8 cellular contexts compared by ENCODE assay signal in the genomic region with DNA sequence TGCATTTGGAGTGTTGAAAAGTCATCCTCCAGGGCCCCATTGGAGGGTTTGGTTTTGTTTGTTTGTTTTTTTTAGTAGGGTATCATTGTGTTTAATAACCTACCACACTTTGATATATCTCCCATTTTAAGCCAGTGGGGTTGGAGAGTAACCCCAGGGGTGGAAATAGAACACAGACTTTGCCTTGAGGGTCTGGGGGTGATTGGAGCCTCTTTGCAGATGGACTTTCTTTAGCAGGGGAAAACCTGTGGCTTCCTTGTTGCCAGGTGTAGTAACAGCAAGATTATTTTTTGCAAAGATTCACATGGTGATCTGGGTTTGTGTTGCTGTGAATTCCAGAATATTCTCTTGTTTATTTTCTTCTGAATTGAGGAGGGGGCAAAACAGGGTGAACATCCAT. TPM values are rescaled to one million over a fixed set of nuclear protein-coding genes. Genes with fewer than 3 reads are reported as not detected.
A peak's percentile ranks its signal among the peaks of the same experiment; 100 is the strongest.
DNase-seq lines count a peak whose midpoint lies in the region; ATAC-seq and TF ChIP-seq lines count a peak whose summit lies in the region.

No MANE protein-coding gene starts in this region.

- DNase-seq in heart right ventricle (no peak), left cardiac atrium (no peak), aorta (no peak), left colon (no peak)
- DNase-seq in activated CD4-positive, CD25-positive, alpha-beta regulatory T cell (lab: John Stamatoyannopoulos, UW), result no peak

- H3K9me3 Mint-ChIP-seq in brain, result peaks cover 0 to 5% (median 0%) of the 10 kb centered on the region in 5 experiments

- H3K9me3 ChIP-seq in heart right ventricle (no peaks in the 10 kb centered on the region), mesodermal cell (ENCODE audit: control insufficient read depth, low read length) (no peaks in the 10 kb centered on the region), aorta (ENCODE audit: control insufficient read depth, low read length) (no peaks in the 10 kb centered on the region)

- TF ChIP-seq CTCF in heart right ventricle (IDR thresholded peaks at IDR 0.05), result no peak
- TF ChIP-seq CTCF in brain (conservative IDR thresholded peaks at IDR 0.05), result no peak

- peak overlapping the region; percentile 94 to 97 (median 97) for H3K27ac Mint-ChIP-seq in brain

- H3K36me3 ChIP-seq in heart right ventricle, result no peaks in the 10 kb centered on the region
- H3K36me3 ChIP-seq in mesodermal cell (ENCODE audit: control insufficient read depth, insufficient read depth, low read length), result peaks cover 2% of the 10 kb centered on the region
- H3K36me3 ChIP-seq in aorta (ENCODE audit: control insufficient read depth in 1 of 2, insufficient read depth in 2 of 2, low read length in 1 of 2), result no peaks in the 10 kb centered on the region

- peak overlapping the region in 8 of 10 donors; percentile 78 to 90 (median 86) for H3K4me3 ChIP-seq in heart right ventricle
- H3K4me3 ChIP-seq in mesodermal cell (ENCODE audit: extremely low read depth, insufficient read depth, low read length, poor library complexity, severe bottlenecking), result peak overlapping the region; percentile 72
- H3K4me3 ChIP-seq in aorta (ENCODE audit: low read length in 2 of 2), result peak overlapping the region; percentile 61 to 98

- H3K27ac ChIP-seq in heart right ventricle (peak overlapping the region in 8 of 10 donors; percentile 67 to 94 (median 85)), mesodermal cell (ENCODE audit: low read depth, low read length, severe bottlenecking) (peak overlapping the region; percentile 8), aorta (ENCODE audit: low read depth in 1 of 2, low read length in 2 of 2) (peak overlapping the region; percentile 48 to 73)

- peaks cover 0 to 58% (median 32%) of the 10 kb centered on the region in 9 donors for H3K4me1 ChIP-seq in heart right ventricle
- H3K4me1 ChIP-seq in mesodermal cell (ENCODE audit: control insufficient read depth, insufficient read depth, low read length, poor library complexity, severe bottlenecking), result peaks cover 4% of the 10 kb centered on the region
- peaks cover 0 to 6% of the 10 kb centered on the region in 2 donors for H3K4me1 ChIP-seq in aorta (ENCODE audit: control insufficient read depth in 1 of 2, insufficient read depth in 2 of 2, low read length in 2 of 2)

- H3K36me3 Mint-ChIP-seq in brain, result peaks cover 11% of the 10 kb centered on the region

- peak overlapping the region; percentile 93 to 99 (median 98) for H3K4me3 Mint-ChIP-seq in brain

- no peaks in the 10 kb centered on the region for H3K27me3 ChIP-seq in heart right ventricle
- H3K27me3 ChIP-seq in aorta (ENCODE audit: control insufficient read depth in 1 of 2, insufficient read depth in 2 of 2, low read length in 1 of 2), result no peaks in the 10 kb centered on the region

- intact Hi-C loops in heart right ventricle (cut with DNase I), result loop anchor here in 8 of 10 donors (5.0 to 10.0 kb wide), 8 partner anchors 51 to 171 kb away; a partner anchor contains a TSS
- intact Hi-C loops in left cardiac atrium (cut with DNase I), result loop anchor here (2.0 to 10.0 kb wide), 3 partner anchors 56 to 104 kb away; no protein-coding TSS in a partner anchor
- intact Hi-C loops in aorta (cut with DNase I), result loop anchor here (5.0 kb wide), 4 partner anchors 36 to 121 kb away; no protein-coding TSS in a partner anchor
- intact Hi-C loops in left colon (cut with DNase I, micrococcal nuclease), result no loop called here

- H3K27me3 Mint-ChIP-seq in brain, result peaks cover 31% of the 10 kb centered on the region

- H3K4me1 Mint-ChIP-seq in brain, result peaks cover 24% of the 10 kb centered on the region

- ATAC-seq in heart right ventricle (no peak), left cardiac atrium (no peak), aorta (ENCODE audit: low FRiP score) (no peak), HG03159 (IDR thresholded peaks at IDR 0.05; ENCODE audit: unreplicated experiment) (no peak), left colon (no peak)

RNA-seq across cellular contexts. Expression of a gene that starts 1.5 kb away (rescaled TPM):
- total RNA-seq in heart right ventricle (10 to 100 TPM; 15.1 to 32.8 (median 22.0) TPM), left cardiac atrium (10 to 100 TPM; 16.2 to 20.9 TPM), aorta (10 to 100 TPM; 56.5 to 61.9 TPM), left colon (10 to 100 TPM; 18.3 to 23.3 TPM)
- polyA plus RNA-seq in heart right ventricle (10 to 100 TPM in 1 of 2 donors, 1 to 10 TPM in 1; 6.1 to 14.9 TPM), brain (ENCODE audit: insufficient read depth, low read depth, low replicate concordance) (13.2 TPM), aorta (10 to 100 TPM in 1 of 2 donors, 1 to 10 TPM in 1; 2.9 to 30.8 TPM)
- polyA plus RNA-seq in mesodermal cell (2013, experiment 1 of 2), result 21.1 TPM
- polyA plus RNA-seq in mesodermal cell (2013, experiment 2 of 2), result 17.7 TPM

Comparison
In these comparisons a context has a peak if more than half of its experiments do, and no peak if none do; other contexts are left out.
1. H3K27ac ChIP-seq: peak in every context shown above with its lines; median percentile 85 in heart right ventricle; 60 in aorta; 8 in mesodermal cell.
2. intact Hi-C loops: an anchor here in heart right ventricle (5.0 to 10.0 kb wide), left cardiac atrium (2.0 to 10.0 kb wide) and aorta (5.0 kb wide); none called in left colon.